9 cellular contexts compared by ENCODE assay signal in genomic region chr20:4135385-4136077, GRCh38. TPM values are rescaled to one million over a fixed set of nuclear protein-coding genes. Genes with fewer than 3 reads are reported as not detected.
DNase-seq lines count a peak whose midpoint lies in the region; ATAC-seq and TF ChIP-seq lines count a peak whose summit lies in the region.
"Had no signal": no experiment of that assay in that cellular context is flagged by ENCODE, and none has a peak within 500 bp of the region (broad histone marks: within the 10 kb centered on the region; RNA-seq: fewer than 3 reads in every experiment).

No MANE protein-coding gene starts in this region.

- H3K27me3 ChIP-seq in psoas muscle (ENCODE audit: insufficient read depth in 3 of 3, low read length in 2 of 3): no peaks in the 10 kb centered on the region

- intact Hi-C loops in psoas muscle (cut with DNase I): no loop called here

- DNase-seq in GM04504 (ENCODE audit: low read depth): peak; percentile 98
- peak; percentile 91 for DNase-seq in NCI-H226
- peak in 1 of 2 donors; percentile 42 for DNase-seq in psoas muscle
- DNase-seq in NCI-H1048 (lab: John Stamatoyannopoulos, UW): no peak
- no peak for DNase-seq in endothelial cell (ENCODE audit: low spot score)
- DNase-seq in NOMO-1 treated with DMSO at 0.1 percent for 48 hours (lab: John Stamatoyannopoulos, UW; ENCODE audit: unreplicated experiment): no peak
- DNase-seq in globus pallidus (ENCODE audit: low spot score): no peak

- TF ChIP-seq CTCF in psoas muscle (IDR thresholded peaks at IDR 0.05) (no peak), endothelial cell (IDR thresholded peaks at IDR 0.05; ENCODE audit: unreplicated experiment) (no peak)

- H3K36me3 Mint-ChIP-seq in endothelial cell (ENCODE audit: low read depth, unreplicated experiment): peaks cover 3% of the 10 kb centered on the region

- no peak overlapping the region for H3K27ac ChIP-seq in psoas muscle
- H3K27ac ChIP-seq: HL-60 had no signal

- H3K9me3 Mint-ChIP-seq in endothelial cell (ENCODE audit: unreplicated experiment): no peaks in the 10 kb centered on the region

- H3K36me3 ChIP-seq in psoas muscle (ENCODE audit: insufficient read depth in 1 of 2, low read depth in 1 of 2): no peaks in the 10 kb centered on the region

- H3K4me1 Mint-ChIP-seq in endothelial cell (ENCODE audit: unreplicated experiment): peaks cover 14% of the 10 kb centered on the region

- H3K4me3 ChIP-seq in psoas muscle: no peak overlapping the region

- peaks cover 3% of the 10 kb centered on the region for H3K27me3 Mint-ChIP-seq in endothelial cell (ENCODE audit: unreplicated experiment)

- H3K4me1 ChIP-seq in psoas muscle: no peaks in the 10 kb centered on the region

- no peaks in the 10 kb centered on the region for H3K9me3 ChIP-seq in psoas muscle

- WGBS in psoas muscle, 3 donors: 67 to 70% (median 70%) methylated on average over 5 of the region's 5 CpGs

- no peak overlapping the region for H3K4me3 Mint-ChIP-seq in endothelial cell (ENCODE audit: unreplicated experiment)

- ATAC-seq in esophagus mucosa: peak; percentile 98
- ATAC-seq in psoas muscle: peak in 3 of 4 donors; percentile 53 to 75 (median 73)

- H3K27ac Mint-ChIP-seq in endothelial cell (ENCODE audit: unreplicated experiment): no peak overlapping the region

RNA-seq across cellular contexts. Expression of gene SMOX, which starts 13.1 kb away (rescaled TPM):
- total RNA-seq in esophagus mucosa: 7.9 TPM
- 1 to 10 TPM; 2.1 to 5.7 (median 4.0) TPM for total RNA-seq in psoas muscle
- polyA plus RNA-seq in psoas muscle: 1 to 10 TPM; 1.7 to 4.8 (median 2.2) TPM
- total RNA-seq in endothelial cell (ENCODE audit: unreplicated experiment): 5.7 TPM

Comparison
In these comparisons a context has a peak if more than half of its experiments do, and no peak if none do; other contexts are left out.
1. DNase-seq: peak in GM04504 (single experiment) and NCI-H226 (single experiment); none in NCI-H1048 (single experiment), endothelial cell (single experiment), NOMO-1 treated with DMSO at 0.1 percent for 48 hours (single experiment) and globus pallidus (single experiment).